ENCODE assay signal across 12 cellular contexts in the genomic region with DNA sequence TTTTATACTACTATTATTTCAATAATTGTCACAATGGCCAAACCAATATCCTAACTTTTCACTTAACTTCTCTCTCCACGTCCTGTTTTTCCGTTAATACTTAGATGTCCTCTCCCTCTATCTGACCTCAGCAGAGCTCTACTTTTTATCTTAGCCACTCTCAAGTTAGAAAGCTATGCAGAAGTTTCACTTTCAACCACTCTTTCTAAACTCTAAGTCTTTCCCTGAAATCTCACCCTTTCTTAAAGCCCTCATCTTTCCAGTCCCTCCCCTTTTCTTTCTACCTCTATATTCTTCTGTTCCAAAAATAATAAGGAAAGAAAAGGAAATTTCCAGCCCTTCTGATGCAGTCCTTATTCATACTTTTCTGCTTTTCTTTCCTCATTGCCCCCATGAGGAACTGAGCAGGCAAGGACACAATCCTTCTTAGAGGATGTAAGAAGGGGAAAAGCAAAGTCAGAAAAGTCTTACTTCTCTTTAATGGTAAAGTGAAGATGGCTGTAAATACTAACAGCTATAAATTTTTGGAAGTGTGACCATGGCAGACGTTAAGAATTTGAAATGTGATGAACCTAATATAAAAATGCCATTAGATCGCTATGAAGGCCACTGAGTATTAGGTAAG.
DNase-seq lines count a peak whose midpoint lies in the region; ATAC-seq lines count a peak whose summit lies in the region.
"Had no signal": no experiment of that assay in that cellular context is flagged by ENCODE, and none has a peak within 500 bp of the region (broad histone marks: within the 10 kb centered on the region; RNA-seq: fewer than 3 reads in every experiment).

No MANE protein-coding gene starts in this region.

- ATAC-seq in GM18870 (IDR thresholded peaks at IDR 0.05; ENCODE audit: unreplicated experiment) (peak; percentile 57), GM21529 (IDR thresholded peaks at IDR 0.05; ENCODE audit: unreplicated experiment) (peak; percentile 87), HG03095 (IDR thresholded peaks at IDR 0.05; ENCODE audit: unreplicated experiment) (peak; percentile 83)
- ATAC-seq: right lobe of liver had no signal

- DNase-seq in epithelial cell of prostate (ENCODE audit: low read depth, low spot score) (no peak), germinal center (ENCODE audit: low spot score) (no peak), kidney glomerular epithelial cell (lab: John Stamatoyannopoulos, UW) (no peak), T-helper 9 cell (no peak), NCI-H748 treated with DMSO at 0.1 percent for 48 hours (lab: John Stamatoyannopoulos, UW) (no peak)
- DNase-seq: activated CD4-positive, alpha-beta T cell treated with anti-CD3 and anti-CD28 coated beads for 1 hour; NCI-H524; right lobe of liver had no signal

- peak overlapping the region; percentile 9 for H3K27ac ChIP-seq in epithelial cell of prostate
- H3K27ac ChIP-seq: cardiac muscle cell, right lobe of liver had no signal
